30 cellular contexts compared by ENCODE assay signal in genomic region chr11:121437686-121438078, GRCh38. TPM values are rescaled to one million over a fixed set of nuclear protein-coding genes. Genes with fewer than 3 reads are reported as not detected.
DNase-seq lines count a peak whose midpoint lies in the region; ATAC-seq, FAIRE-seq and TF ChIP-seq lines count a peak whose summit lies in the region.
"Had no signal": no experiment of that assay in that cellular context is flagged by ENCODE, and none has a peak within 500 bp of the region (broad histone marks: within the 10 kb centered on the region; RNA-seq: fewer than 3 reads in every experiment).

No MANE protein-coding gene starts in this region.

- no peaks in the 10 kb centered on the region for H3K27me3 Mint-ChIP-seq in activated CD8-positive, alpha-beta T cell treated with anti-CD3 and anti-CD28 coated beads for 36 hours
- H3K27me3 Mint-ChIP-seq in activated CD8-positive, alpha-beta T cell treated with anti-CD3 and anti-CD28 coated beads, Interleukin-2, amount 10 ng/mL, durations not matched to agents 7 days and 5 days (ENCODE audit: low read depth) = no peaks in the 10 kb centered on the region
- H3K27me3 Mint-ChIP-seq: B cell; naive thymus-derived CD4-positive, alpha-beta T cell had no signal

- no peak overlapping the region for H3K4me3 ChIP-seq in BLaER1 treated with 17β-estradiol and CSF1 and Interleukin-3, amounts not matched to agents 10 nM and 100 nM
- no peak overlapping the region for H3K4me3 ChIP-seq in HL-60 (replicated peaks; ENCODE audit: insufficient read depth, low read length)
- no peak overlapping the region for H3K4me3 ChIP-seq in GM12878
- H3K4me3 ChIP-seq: A549, left lung, tibial nerve had no signal

- peak overlapping the region in 7 of 11 experiments; percentile 17 to 70 (median 65); a peak in 11 of 22 replicates for H3K4me2 ChIP-seq in BLaER1 treated with 17β-estradiol and CSF1 and Interleukin-3, amounts not matched to agents 10 nM and 100 nM
- no peak overlapping the region for H3K4me2 ChIP-seq in GM12878 (ENCODE audit: control insufficient read depth, insufficient read depth)
- H3K4me2 ChIP-seq: A549 had no signal

- WGBS in GM12878 (ENCODE audit: insufficient coverage, insufficient replicate concordance, low lambda C conversion rate, missing lambda C conversion rate) = 93% methylated on average over 4 of the region's 4 CpGs

- peaks cover 28% of the 10 kb centered on the region for H3K4me1 Mint-ChIP-seq in activated CD8-positive, alpha-beta T cell treated with anti-CD3 and anti-CD28 coated beads for 36 hours (ENCODE audit: low read depth)
- H3K4me1 Mint-ChIP-seq in activated CD8-positive, alpha-beta T cell treated with anti-CD3 and anti-CD28 coated beads, Interleukin-2, amount 10 ng/mL, durations not matched to agents 7 days and 5 days (ENCODE audit: low read depth) = peaks cover 11% of the 10 kb centered on the region

- no peaks in the 10 kb centered on the region for H3K9me3 ChIP-seq in BLaER1 treated with 17β-estradiol and CSF1 and Interleukin-3, amounts not matched to agents 10 nM and 100 nM (replicated peaks in 1 of 11)
- H3K9me3 ChIP-seq in GM12878 (replicated peaks; ENCODE audit: control insufficient read depth, insufficient read depth, low read length) = no peaks in the 10 kb centered on the region
- H3K9me3 ChIP-seq: A549, Caco-2, left lung, tibial nerve had no signal

- RAD21 ChIA-PET in GM12878 (lab: Charles Lee; ENCODE audit: unreplicated experiment) = no interaction called here

- no peak for TF ChIP-seq RAD21 in GM12878 (IDR thresholded peaks at IDR 0.05; ENCODE audit: insufficient read depth, low read depth, low read length)

- H3K79me2 ChIP-seq in GM12878 (ENCODE audit: control insufficient read depth, insufficient read depth, low read length) = no peaks in the 10 kb centered on the region

- no peaks in the 10 kb centered on the region for H3K27me3 ChIP-seq in BLaER1 treated with 17β-estradiol and CSF1 and Interleukin-3, amounts not matched to agents 10 nM and 100 nM
- H3K27me3 ChIP-seq in HL-60 (ENCODE audit: insufficient read depth, poor library complexity, severe bottlenecking) (no peaks in the 10 kb centered on the region), GM12878 (replicated peaks in 1 of 2; ENCODE audit: control insufficient read depth in 2 of 2, insufficient read depth in 2 of 2, low read length in 1 of 2) (no peaks in the 10 kb centered on the region)
- H3K27me3 ChIP-seq: left lung, tibial nerve had no signal

- H3K27ac ChIP-seq in BLaER1 treated with 17β-estradiol and CSF1 and Interleukin-3, amounts not matched to agents 10 nM and 100 nM = no peak overlapping the region
- H3K27ac ChIP-seq in HL-60 (replicated peaks) (peak overlapping the region; percentile 73), GM12878 (ENCODE audit: control insufficient read depth, insufficient read depth) (no peak overlapping the region)
- H3K27ac ChIP-seq: A549, tibial nerve, WERI-Rb-1 had no signal

- TF ChIP-seq CTCF in activated CD8-positive, alpha-beta T cell treated with anti-CD3 and anti-CD28 coated beads for 36 hours (IDR thresholded peaks at IDR 0.05) = no peak
- TF ChIP-seq CTCF in HL-60 (IDR thresholded peaks at IDR 0.05; ENCODE audit: insufficient read depth, low read length) (no peak), GM12878 (IDR thresholded peaks at IDR 0.05 in 2 of 3, conservative IDR thresholded peaks at IDR 0.05 in 1 of 3; ENCODE audit: control insufficient read depth in 2 of 3, extremely low read depth in 1 of 3, insufficient read depth in 1 of 3, low read depth in 3 of 3, low read length in 3 of 3) (no peak)

- no peak for TF ChIP-seq POLR2A in GM12878 (IDR thresholded peaks at IDR 0.05; ENCODE audit: low read depth, low read length)
- no peak for TF ChIP-seq POLR2A in H54 (IDR thresholded peaks at IDR 0.05; ENCODE audit: low read depth, low read length)

- SMC1A ChIA-PET in GM12878 (lab: Charles Lee; ENCODE audit: uncharacterized antibody, unreplicated experiment) = interaction anchor here (1.2 to 13.9 kb wide), 3 partner anchors 9 to 26 kb away, joined by 3 to 241 read pairs (median 4); partner anchors contain the start of genes SORL1 and SORL1-AS1

- POLR2A ChIA-PET in activated CD8-positive, alpha-beta T cell treated with anti-CD3 and anti-CD28 coated beads for 36 hours (lab: Charles Lee) = interaction anchor here (1.0 kb wide), 1 partner anchor 10 kb away, joined by 3 read pairs; no protein-coding TSS in a partner anchor
- POLR2A ChIA-PET in activated CD8-positive, alpha-beta T cell treated with anti-CD3 and anti-CD28 coated beads, Interleukin-2, amount 10 ng/mL, durations not matched to agents 7 days and 5 days (lab: Charles Lee) = interaction anchor here (0.7 kb wide), 1 partner anchor 65 kb away, joined by 3 read pairs; no protein-coding TSS in a partner anchor
- POLR2A ChIA-PET in GM12878 (lab: Charles Lee) = interaction anchor here (1.2 kb wide), 1 partner anchor 7 kb away, joined by 3 read pairs; no protein-coding TSS in a partner anchor

- H3K27ac Mint-ChIP-seq in activated CD8-positive, alpha-beta T cell treated with anti-CD3 and anti-CD28 coated beads for 36 hours = peak overlapping the region; percentile 36
- H3K27ac Mint-ChIP-seq in activated CD8-positive, alpha-beta T cell treated with anti-CD3 and anti-CD28 coated beads, Interleukin-2, amount 10 ng/mL, durations not matched to agents 7 days and 5 days = no peak overlapping the region
- H3K27ac Mint-ChIP-seq: B cell had no signal

- ATAC-seq in activated CD8-positive, alpha-beta T cell treated with anti-CD3 and anti-CD28 coated beads for 36 hours = no peak
- ATAC-seq in activated CD8-positive, alpha-beta T cell treated with anti-CD3 and anti-CD28 coated beads, Interleukin-2, amount 10 ng/mL, durations not matched to agents 7 days and 5 days = no peak
- ATAC-seq in GM12878 = no peak
- ATAC-seq: A549; naive thymus-derived CD4-positive, alpha-beta T cell had no signal

- no peaks in the 10 kb centered on the region for H3K36me3 ChIP-seq in BLaER1 treated with 17β-estradiol and CSF1 and Interleukin-3, amounts not matched to agents 10 nM and 100 nM
- H3K36me3 ChIP-seq in GM12878 (ENCODE audit: control insufficient read depth in 2 of 2, insufficient read depth in 2 of 2, low read length in 1 of 2) = no peaks in the 10 kb centered on the region
- H3K36me3 ChIP-seq: left lung, tibial nerve, WERI-Rb-1 had no signal

- no peaks in the 10 kb centered on the region for H3K9me3 Mint-ChIP-seq in activated CD8-positive, alpha-beta T cell treated with anti-CD3 and anti-CD28 coated beads for 36 hours
- no peaks in the 10 kb centered on the region for H3K9me3 Mint-ChIP-seq in activated CD8-positive, alpha-beta T cell treated with anti-CD3 and anti-CD28 coated beads, Interleukin-2, amount 10 ng/mL, durations not matched to agents 7 days and 5 days (ENCODE audit: insufficient read depth)
- H3K9me3 Mint-ChIP-seq: naive thymus-derived CD4-positive, alpha-beta T cell had no signal

- BruUV-seq in GM12878 (replicated peaks; lab: Mats Ljungman, UMichigan) = no TSS peak

- intact Hi-C loops in activated CD8-positive, alpha-beta T cell treated with anti-CD3 and anti-CD28 coated beads for 36 hours (cut with micrococcal nuclease) = no loop called here
- intact Hi-C loops in GM12878 (cut with micrococcal nuclease; ENCODE audit: unreplicated experiment) = no loop called here

- no peak overlapping the region for H3K4me3 Mint-ChIP-seq in activated CD8-positive, alpha-beta T cell treated with anti-CD3 and anti-CD28 coated beads for 36 hours
- H3K4me3 Mint-ChIP-seq in activated CD8-positive, alpha-beta T cell treated with anti-CD3 and anti-CD28 coated beads, Interleukin-2, amount 10 ng/mL, durations not matched to agents 7 days and 5 days = no peak overlapping the region
- H3K4me3 Mint-ChIP-seq: B cell had no signal

- peaks cover 4% of the 10 kb centered on the region for H3K36me3 Mint-ChIP-seq in activated CD8-positive, alpha-beta T cell treated with anti-CD3 and anti-CD28 coated beads for 36 hours (ENCODE audit: low read depth)
- H3K36me3 Mint-ChIP-seq in activated CD8-positive, alpha-beta T cell treated with anti-CD3 and anti-CD28 coated beads, Interleukin-2, amount 10 ng/mL, durations not matched to agents 7 days and 5 days (ENCODE audit: low read depth) = no peaks in the 10 kb centered on the region

- no peaks in the 10 kb centered on the region for H4K20me1 ChIP-seq in BLaER1 treated with 17β-estradiol and CSF1 and Interleukin-3, amounts not matched to agents 10 nM and 100 nM
- H4K20me1 ChIP-seq in GM12878 (ENCODE audit: control insufficient read depth, insufficient read depth) = no peaks in the 10 kb centered on the region

- CTCF ChIA-PET in activated CD8-positive, alpha-beta T cell treated with anti-CD3 and anti-CD28 coated beads for 36 hours (lab: Charles Lee) = interaction anchor here (1.3 kb wide), 1 partner anchor 13 kb away, joined by 5 read pairs; no protein-coding TSS in a partner anchor
- CTCF ChIA-PET in activated CD8-positive, alpha-beta T cell treated with anti-CD3 and anti-CD28 coated beads, Interleukin-2, amount 10 ng/mL, durations not matched to agents 7 days and 5 days (lab: Charles Lee) = interaction anchor here (0.7 kb wide), 1 partner anchor 11 kb away, joined by 3 read pairs; no protein-coding TSS in a partner anchor
- CTCF ChIA-PET in GM12878 (lab: Yijun Ruan, JAX) = interaction anchor here (1.5 to 1.8 kb wide), 2 partner anchors 10 to 12 kb away, joined by 3 to 4 read pairs; no protein-coding TSS in a partner anchor

- FAIRE-seq in GM12878 (lab: Jason Lieb, UNC) (no peak), H54 (lab: Jason Lieb, UNC) (no peak)
- FAIRE-seq: A549, small intestine had no signal

- TF ChIP-seq EP300 in GM12878 (IDR thresholded peaks at IDR 0.05; ENCODE audit: borderline replicate concordance in 1 of 2, control insufficient read depth in 1 of 2, low read depth in 2 of 2, low read length in 2 of 2) = no peak

- in situ Hi-C loops in GM12878 (cut with MboI) = no loop called here

- H3K9ac ChIP-seq in BLaER1 treated with 17β-estradiol and CSF1 and Interleukin-3, amounts not matched to agents 10 nM and 100 nM = no peak overlapping the region
- no peak overlapping the region for H3K9ac ChIP-seq in GM12878 (ENCODE audit: control insufficient read depth, insufficient read depth, low read length)

- no peak overlapping the region for H2AFZ ChIP-seq in GM12878 (ENCODE audit: control insufficient read depth, low read depth, low read length)

- no peak for DNase-seq in activated CD8-positive, alpha-beta T cell treated with anti-CD3 and anti-CD28 coated beads for 36 hours
- no peak for DNase-seq in activated CD8-positive, alpha-beta T cell treated with anti-CD3 and anti-CD28 coated beads, Interleukin-2, amount 10 ng/mL, durations not matched to agents 7 days and 5 days
- peak in 1 of 2 experiments; percentile 45 for DNase-seq in HL-60 (ENCODE audit: low read depth in 1 of 2, low spot score in 1 of 2)
- no peak for DNase-seq in GM12878 (ENCODE audit: low read depth, low spot score)
- no peak for DNase-seq in H54 (ENCODE audit: insufficient read length, low spot score)
- DNase-seq in iPS-NIHi7 (ENCODE audit: extremely low spot score) = no peak
- DNase-seq in AG08395 (ENCODE audit: low spot score) = no peak
- DNase-seq: activated gamma-delta T cell; Caco-2; cerebellar nuclear complex; DMS79; hypothalamus; left lung; midbrain; naive thymus-derived CD4-positive, alpha-beta T cell; NCI-H1092; NCI-H1930; NCI-H526; NK-92 treated with Interleukin-12 subunit alpha and Interleukin-12 subunit beta, amount 100 ng/mL, for 24 hours; SIG-M5; small intestine; stimulated activated CD4-positive, alpha-beta T cell treated with anti-CD3 and anti-CD28 coated beads, Interleukin-1b, Interleukin-23, amount 100 ng/mL, for 48 hours; stimulated activated CD8-positive, alpha-beta memory T cell treated with anti-CD3 and anti-CD28 coated beads, Interleukin-4, amount 100 ng/mL, for 48 hours; SW 1271; T-helper 9 cell; WERI-Rb-1 had no signal

- H3K4me1 ChIP-seq in BLaER1 treated with 17β-estradiol and CSF1 and Interleukin-3, amounts not matched to agents 10 nM and 100 nM = peaks cover 0 to 39% (median 28%) of the 10 kb centered on the region in 10 experiments; a peak in 15 of 20 replicates
- no peaks in the 10 kb centered on the region; the same call in 1 of the 2 replicates for H3K4me1 ChIP-seq in GM12878 (ENCODE audit: control insufficient read depth, insufficient read depth, low read length)
- H3K4me1 ChIP-seq: A549, Caco-2 had no signal

RNA-seq across cellular contexts. Expression of gene SORL1, which starts 14.4 kb away (rescaled TPM):
- total RNA-seq in activated CD8-positive, alpha-beta T cell treated with anti-CD3 and anti-CD28 coated beads for 36 hours = 10 to 100 TPM; 61.1 to 64.6 TPM
- total RNA-seq in activated CD8-positive, alpha-beta T cell treated with anti-CD3 and anti-CD28 coated beads, Interleukin-2, amount 10 ng/mL, durations not matched to agents 7 days and 5 days = 100 to 1,000 TPM in 1 of 2 experiments, 10 to 100 TPM in 1; 98.9 to 107 TPM
- total RNA-seq in GM12878 (2013; cell fraction: nucleolus; rRNA removed) = 727 and 773 TPM in 2 replicates
- total RNA-seq in GM12878 (2014; rRNA removed) = 75.1 and 77.9 TPM in 2 replicates
- total RNA-seq in GM12878 (2014; rRNA removed; fragmentation: Illumina TruSeq; extraction: Trizol) = 58.7 and 61.4 TPM in 2 replicates
- total RNA-seq in GM12878 (2021) = 99.6 and 107 TPM in 2 replicates
- polyA plus RNA-seq in GM12878 (2011; ENCODE audit: low read depth) = 41.0 TPM
- 74.4 and 102 TPM in 2 replicates for polyA plus RNA-seq in GM12878 (2011; rRNA removed)
- 126 and 169 TPM in 2 replicates for polyA plus RNA-seq in GM12878 (2011; cell fraction: cytosol; rRNA removed)
- polyA plus RNA-seq in GM12878 (2011; cell fraction: nucleus; rRNA removed) = 326 and 357 TPM in 2 replicates
- 51.9 and 68.0 TPM in 2 replicates for polyA plus RNA-seq in GM12878 (2012)
- 60.0 and 68.0 TPM in 2 replicates for polyA plus RNA-seq in GM12878 (2014; fragmentation: Illumina TruSeq; extraction: Trizol)
- polyA plus RNA-seq in GM12878 (2014; fragmentation: Nextera tagmentation; extraction: Ambion mirVana) = 10 to 100 TPM; 20.2 to 26.0 TPM
- polyA plus RNA-seq in GM12878 (2014; rRNA removed) = 42.4 and 44.0 TPM in 2 replicates
- 10 to 100 TPM; 59.9 to 64.7 TPM for polyA plus RNA-seq in GM12878 (2016; fragmentation: Nextera tagmentation; extraction: Ambion mirVana)
- 515 and 644 TPM in 2 replicates for polyA minus RNA-seq in GM12878 (2011; rRNA and poly(A)+ RNA removed)
- 113 and 121 TPM in 2 replicates for polyA minus RNA-seq in GM12878 (2011; cell fraction: cytosol; rRNA and poly(A)+ RNA removed)
- polyA minus RNA-seq in GM12878 (2011; cell fraction: nucleus; rRNA and poly(A)+ RNA removed) = 258 and 338 TPM in 2 replicates
